Comparison of ENCODE assay signal across 8 cellular contexts in genomic region chr15:64209680-64210334, GRCh38.
DNase-seq lines count a peak whose midpoint lies in the region; ATAC-seq and TF ChIP-seq lines count a peak whose summit lies in the region.

No MANE protein-coding gene starts in this region.

- DNase-seq in SIG-M5 treated with dmso at 0.1 percent for 504 hours (lab: John Stamatoyannopoulos, UW; ENCODE audit: unreplicated experiment) (peak; percentile 31), SIG-M5 (lab: John Stamatoyannopoulos, UW) (no peak), MV-4-11 (lab: John Stamatoyannopoulos, UW) (peak; percentile 41), WERI-Rb-1 (no peak), kidney glomerular epithelial cell (lab: John Stamatoyannopoulos, UW) (peak; percentile 58)
- no peak for DNase-seq in effector CD4-positive, alpha-beta T cell

- H3K9me3 ChIP-seq in WERI-Rb-1 (ENCODE audit: severe bottlenecking), result no peaks in the 10 kb centered on the region

- 0 out of 2 replicates have a peak, but pooled peaks have one; percentile 6 for TF ChIP-seq CTCF in WERI-Rb-1 (IDR thresholded peaks at IDR 0.05; ENCODE audit: low read depth, low read length)

- ATAC-seq in HG03571 (IDR thresholded peaks at IDR 0.05; ENCODE audit: unreplicated experiment) (no peak), GM21825 (IDR thresholded peaks at IDR 0.05; ENCODE audit: unreplicated experiment) (no peak)

- peaks cover 9% of the 10 kb centered on the region for H3K36me3 ChIP-seq in WERI-Rb-1

- no peaks in the 10 kb centered on the region for H3K27me3 ChIP-seq in WERI-Rb-1 (ENCODE audit: insufficient read depth, low read depth, severe bottlenecking)

- H3K4me3 ChIP-seq in WERI-Rb-1 (ENCODE audit: low read depth, low read length), result no peak overlapping the region

- no peak overlapping the region for H3K27ac ChIP-seq in WERI-Rb-1

Comparison
In these comparisons a context has a peak if more than half of its experiments do, and no peak if none do; other contexts are left out.
1. DNase-seq: peak in SIG-M5 treated with dmso at 0.1 percent for 504 hours (single experiment), MV-4-11 (single experiment) and kidney glomerular epithelial cell (single experiment); none in SIG-M5 (single experiment), WERI-Rb-1 (single experiment) and effector CD4-positive, alpha-beta T cell (single experiment).